In genomic region chr2:163682695-163683094, GRCh38 we compare ENCODE assay signal across 14 cellular contexts. TPM values are rescaled to one million over a fixed set of nuclear protein-coding genes. Genes with fewer than 3 reads are reported as not detected.
DNase-seq lines count a peak whose midpoint lies in the region; ATAC-seq, FAIRE-seq and TF ChIP-seq lines count a peak whose summit lies in the region.
"Had no signal": no experiment of that assay in that cellular context is flagged by ENCODE, and none has a peak within 500 bp of the region (broad histone marks: within the 10 kb centered on the region; RNA-seq: fewer than 3 reads in every experiment).

No MANE protein-coding gene starts in this region.

- no peak overlapping the region for H3K27ac Mint-ChIP-seq in activated naive CD4-positive, alpha-beta T cell treated with anti-CD3 and anti-CD28 coated beads for 36 hours
- H3K27ac Mint-ChIP-seq: activated T-helper 17 cell treated with anti-CD3 and anti-CD28 coated beads, Interleukin-2, amount 50 U/mL, for 72 hours; CD4-positive, alpha-beta T cell; naive thymus-derived CD8-positive, alpha-beta T cell; WTC11 had no signal

- no peaks in the 10 kb centered on the region for H3K36me3 ChIP-seq in Karpas-422 (ENCODE audit: insufficient read depth, low read length)
- no peaks in the 10 kb centered on the region for H3K36me3 ChIP-seq in mammary epithelial cell (ENCODE audit: insufficient read depth, low read length)
- no peaks in the 10 kb centered on the region for H3K36me3 ChIP-seq in HepG2 (replicated peaks in 1 of 2; ENCODE audit: control insufficient read depth in 1 of 2, insufficient read depth in 2 of 2, low read length in 2 of 2)
- H3K36me3 ChIP-seq: colonic mucosa had no signal

- no peak overlapping the region for H3K4me3 Mint-ChIP-seq in activated naive CD4-positive, alpha-beta T cell treated with anti-CD3 and anti-CD28 coated beads for 36 hours
- H3K4me3 Mint-ChIP-seq: activated T-helper 17 cell treated with anti-CD3 and anti-CD28 coated beads, Interleukin-2, amount 50 U/mL, for 72 hours; CD4-positive, alpha-beta T cell; naive thymus-derived CD8-positive, alpha-beta T cell; WTC11 had no signal

- no peak for FAIRE-seq in HepG2 (lab: Jason Lieb, UNC)

- H3K27ac ChIP-seq in Karpas-422 (ENCODE audit: low read length) (no peak overlapping the region), mammary epithelial cell (ENCODE audit: insufficient read depth, low read depth, low read length) (peak overlapping the region; percentile 31), HepG2 (ENCODE audit: extremely low read length, insufficient read depth, low read length) (no peak overlapping the region)
- H3K27ac ChIP-seq: colonic mucosa had no signal

- no peaks in the 10 kb centered on the region for H3K36me3 Mint-ChIP-seq in activated naive CD4-positive, alpha-beta T cell treated with anti-CD3 and anti-CD28 coated beads for 36 hours (ENCODE audit: low read depth)
- H3K36me3 Mint-ChIP-seq: naive thymus-derived CD8-positive, alpha-beta T cell; WTC11 had no signal

- in situ Hi-C loops in mammary epithelial cell (cut with MboI; ENCODE audit: low sequenced_read_pairs in 2 of 2) (no loop called here), HepG2 (cut with HindIII; ENCODE audit: extremely low pct_ligation_motif_present, low pct_unique_long_range_greater_than_20kb) (no loop called here), GM13976 (cut with MboI; ENCODE audit: low sequenced_read_pairs, unreplicated experiment) (no loop called here)

- ATAC-seq in HepG2 = peak; percentile 69
- ATAC-seq in GM19452 (IDR thresholded peaks at IDR 0.05; ENCODE audit: unreplicated experiment) = no peak
- ATAC-seq: activated T-helper 17 cell treated with anti-CD3 and anti-CD28 coated beads, Interleukin-2, amount 50 U/mL, for 72 hours; naive thymus-derived CD8-positive, alpha-beta T cell; WTC11 had no signal

- H3K4me2 ChIP-seq in Karpas-422 (ENCODE audit: low read depth, low read length, poor library complexity, severe bottlenecking) (no peak overlapping the region), mammary epithelial cell (ENCODE audit: insufficient read depth, low read depth, low read length) (peak overlapping the region; percentile 70), HepG2 (ENCODE audit: low read depth, low read length) (no peak overlapping the region)

- intact Hi-C loops in mammary epithelial cell (cut with micrococcal nuclease) = loop anchor here (2.0 kb wide), 1 partner anchor 196 kb away; no protein-coding TSS in a partner anchor
- intact Hi-C loops in HepG2 (cut with micrococcal nuclease; ENCODE audit: unreplicated experiment) = no loop called here
- intact Hi-C loops in activated naive CD4-positive, alpha-beta T cell treated with anti-CD3 and anti-CD28 coated beads for 36 hours (cut with micrococcal nuclease) = no loop called here

- peak in 1 of 2 experiments; percentile 39; a peak in 1 of 4 replicates for TF ChIP-seq EP300 in HepG2 (IDR thresholded peaks at IDR 0.05; ENCODE audit: low read depth in 2 of 2, low read length in 2 of 2)
- no peak for TF ChIP-seq EP300 in HepG2 (CRISPR knock-in tag; IDR thresholded peaks at IDR 0.05; ENCODE audit: borderline replicate concordance)

- POLR2A ChIA-PET in HepG2 (lab: Yijun Ruan, JAX) = no interaction called here

- H3K4me1 ChIP-seq in Karpas-422 (ENCODE audit: low read length) (no peaks in the 10 kb centered on the region), mammary epithelial cell (ENCODE audit: insufficient read depth, low read length) (peaks cover 12% of the 10 kb centered on the region), HepG2 (ENCODE audit: insufficient read depth, low read length) (peaks cover 13% of the 10 kb centered on the region)
- H3K4me1 ChIP-seq: colonic mucosa had no signal

- BruUV-seq in mammary epithelial cell (replicated peaks; lab: Mats Ljungman, UMichigan) = no TSS peak
- no TSS peak for BruUV-seq in HepG2 (replicated peaks; lab: Mats Ljungman, UMichigan)

- H2AFZ ChIP-seq in Karpas-422 (ENCODE audit: low read length) = no peak overlapping the region
- no peak overlapping the region for H2AFZ ChIP-seq in mammary epithelial cell (ENCODE audit: low read depth, low read length)
- H2AFZ ChIP-seq in HepG2 (ENCODE audit: low read length) = no peak overlapping the region

- no peaks in the 10 kb centered on the region for H4K20me1 ChIP-seq in Karpas-422 (ENCODE audit: insufficient read depth, low read depth, low read length)
- no peaks in the 10 kb centered on the region for H4K20me1 ChIP-seq in mammary epithelial cell (ENCODE audit: insufficient read depth, low read length)
- no peaks in the 10 kb centered on the region for H4K20me1 ChIP-seq in HepG2 (ENCODE audit: insufficient read depth, low read length)

- TF ChIP-seq RAD21 in HepG2 (CRISPR knock-in tag; IDR thresholded peaks at IDR 0.05) = no peak

- H3K79me2 ChIP-seq in Karpas-422 (ENCODE audit: low read length) (no peaks in the 10 kb centered on the region), mammary epithelial cell (ENCODE audit: insufficient read depth, low read length) (peaks cover 2% of the 10 kb centered on the region), HepG2 (ENCODE audit: insufficient read depth, low read length) (no peaks in the 10 kb centered on the region)

- no peaks in the 10 kb centered on the region for H3K9me3 Mint-ChIP-seq in activated naive CD4-positive, alpha-beta T cell treated with anti-CD3 and anti-CD28 coated beads for 36 hours
- H3K9me3 Mint-ChIP-seq: WTC11 had no signal

- H3K27me3 ChIP-seq in Karpas-422 (ENCODE audit: low read length) (no peaks in the 10 kb centered on the region), mammary epithelial cell (ENCODE audit: insufficient read depth, low read length) (no peaks in the 10 kb centered on the region), HepG2 (ENCODE audit: control insufficient read depth in 1 of 2, insufficient read depth in 2 of 2, low read length in 2 of 2) (no peaks in the 10 kb centered on the region)
- H3K27me3 ChIP-seq: colonic mucosa had no signal

- H3K4me1 Mint-ChIP-seq in activated naive CD4-positive, alpha-beta T cell treated with anti-CD3 and anti-CD28 coated beads for 36 hours (ENCODE audit: low read depth) = no peaks in the 10 kb centered on the region
- H3K4me1 Mint-ChIP-seq: activated T-helper 17 cell treated with anti-CD3 and anti-CD28 coated beads, Interleukin-2, amount 50 U/mL, for 72 hours; naive thymus-derived CD8-positive, alpha-beta T cell had no signal

- H3K9me3 ChIP-seq in Karpas-422 (ENCODE audit: low read length) (no peaks in the 10 kb centered on the region), mammary epithelial cell (replicated peaks; ENCODE audit: insufficient read depth, low read length) (no peaks in the 10 kb centered on the region), HepG2 (ENCODE audit: low read length) (no peaks in the 10 kb centered on the region)
- H3K9me3 ChIP-seq: colonic mucosa had no signal

- dilution Hi-C loops in mammary epithelial cell (cut with HindIII; ENCODE audit: low sequenced_read_pairs) = no loop called here

- 11% methylated on average over 1 of the region's 1 CpG for WGBS in mammary epithelial cell (ENCODE audit: low coverage, missing lambda C conversion rate)
- 30% methylated on average over 1 of the region's 1 CpG for WGBS in HepG2 (ENCODE audit: low lambda C conversion rate)

- peak; percentile 2; the same call in 1 of the 2 replicates for TF ChIP-seq CTCF in AG09319 (IDR thresholded peaks at IDR 0.05; ENCODE audit: low read depth, low read length)
- TF ChIP-seq CTCF in mammary epithelial cell (conservative IDR thresholded peaks at IDR 0.05 in 1 of 2, IDR thresholded peaks at IDR 0.05 in 1 of 2; ENCODE audit: extremely low read depth in 1 of 2, insufficient read depth in 1 of 2, low read depth in 1 of 2, low read length in 2 of 2) = peak; percentile 42 to 44
- TF ChIP-seq CTCF in HepG2 (CRISPR knock-in tag; IDR thresholded peaks at IDR 0.05) = no peak
- TF ChIP-seq CTCF in GM13976 (IDR thresholded peaks at IDR 0.05; ENCODE audit: borderline replicate concordance, control extremely low read depth, extremely low read depth, insufficient read depth, missing control alignments) = no peak

- H3K9me2 ChIP-seq in Karpas-422 (replicated peaks; ENCODE audit: insufficient read depth, low read length) = no peaks in the 10 kb centered on the region

- TF ChIP-seq POLR2A in HepG2 (IDR thresholded peaks at IDR 0.05; ENCODE audit: insufficient read depth in 1 of 2, low read depth in 2 of 2, low read length in 2 of 2) = no peak

- H3K9ac ChIP-seq in Karpas-422 (ENCODE audit: low read length) (no peak overlapping the region), mammary epithelial cell (ENCODE audit: insufficient read depth, low read length) (no peak overlapping the region), HepG2 (ENCODE audit: insufficient read depth, low read depth, low read length) (no peak overlapping the region)

- no peaks in the 10 kb centered on the region for H3K27me3 Mint-ChIP-seq in activated naive CD4-positive, alpha-beta T cell treated with anti-CD3 and anti-CD28 coated beads for 36 hours (ENCODE audit: low read depth)
- H3K27me3 Mint-ChIP-seq: activated T-helper 17 cell treated with anti-CD3 and anti-CD28 coated beads, Interleukin-2, amount 50 U/mL, for 72 hours; CD4-positive, alpha-beta T cell had no signal

- DNase-seq in AG09319 (ENCODE audit: extremely low read depth, low read depth) (no peak), Karpas-422 (peak; percentile 44), mammary epithelial cell (peak; percentile 70), HepG2 (ENCODE audit: low spot score) (peak; percentile 56), NCI-H524 (lab: John Stamatoyannopoulos, UW) (no peak), GM13976 (ENCODE audit: low spot score) (no peak)
- no peak for DNase-seq in activated naive CD4-positive, alpha-beta T cell treated with anti-CD3 and anti-CD28 coated beads for 36 hours
- DNase-seq: CD4-positive, alpha-beta T cell; colonic mucosa; naive thymus-derived CD8-positive, alpha-beta T cell; NCI-H187 had no signal

- CTCF ChIA-PET in mammary epithelial cell (lab: Charles Lee; ENCODE audit: low non-redundant PET) (interaction anchor here (0.7 kb wide), 1 partner anchor 475 kb away, joined by 9 read pairs; no protein-coding TSS in a partner anchor), HepG2 (lab: Yijun Ruan, JAX; ENCODE audit: low intra/inter-chr PET ratio, low total read pairs) (no interaction called here)
- CTCF ChIA-PET in activated naive CD4-positive, alpha-beta T cell treated with anti-CD3 and anti-CD28 coated beads for 36 hours (lab: Charles Lee) = no interaction called here

- H3K4me3 ChIP-seq in Karpas-422 (ENCODE audit: low read length) (no peak overlapping the region), mammary epithelial cell (replicated peaks in 1 of 3; ENCODE audit: insufficient read depth in 1 of 3, low read depth in 2 of 3, low read length in 3 of 3) (no peak overlapping the region), HepG2 (replicated peaks in 1 of 3; ENCODE audit: insufficient read depth in 1 of 3, low read depth in 2 of 3, low read length in 3 of 3) (no peak overlapping the region)
- H3K4me3 ChIP-seq: colonic mucosa had no signal

RNA-seq across cellular contexts. Expression of gene FIGN, which starts 53.1 kb away (rescaled TPM):
- total RNA-seq in Karpas-422 (2014; rRNA removed; shearing (Covaris generic); ENCODE audit: low replicate concordance) = not detected in 2 replicates
- 10 to 100 TPM in 1 of 2 donors, 1 to 10 TPM in 1; 2.5 to 10.7 TPM for total RNA-seq in mammary epithelial cell
- 2.7 TPM for polyA plus RNA-seq in mammary epithelial cell
- polyA minus RNA-seq in mammary epithelial cell = 6.9 TPM
- total RNA-seq in HepG2 (2016; rRNA removed; fragmentation: Illumina TruSeq; extraction: Trizol) = 6.6 and 11.6 TPM in 2 replicates
- 0.81 and 1.4 TPM in 2 replicates for total RNA-seq in HepG2 (2016; cell fraction: cytosol; rRNA removed; fragmentation: Illumina TruSeq; extraction: Trizol; ENCODE audit: low read depth)
- 6.1 and 11.5 TPM in 2 replicates for total RNA-seq in HepG2 (2016; cell fraction: insoluble cytoplasmic fraction; rRNA removed; fragmentation: Illumina TruSeq; extraction: Trizol)
- 3.7 and 3.9 TPM in 2 replicates for total RNA-seq in HepG2 (2016; cell fraction: membrane; rRNA removed; fragmentation: Illumina TruSeq; extraction: Trizol)
- total RNA-seq in HepG2 (2016; cell fraction: nucleus; rRNA removed; fragmentation: Illumina TruSeq; extraction: Trizol) = 13.5 and 18.6 TPM in 2 replicates
- polyA plus RNA-seq in HepG2 (2011; rRNA removed) = 5.3 and 6.7 TPM in 2 replicates
- 2.8 and 3.5 TPM in 2 replicates for polyA plus RNA-seq in HepG2 (2011; cell fraction: cytosol; rRNA removed)
- 8.1 and 9.8 TPM in 2 replicates for polyA plus RNA-seq in HepG2 (2011; cell fraction: nucleus; rRNA removed)
- 5.9 and 7.7 TPM in 2 replicates for polyA plus RNA-seq in HepG2 (2012)
- 0.47 and 0.76 TPM in 2 replicates for polyA plus RNA-seq in HepG2 (2016; cell fraction: cytosol; fragmentation: Illumina TruSeq; extraction: Trizol; ENCODE audit: low read depth)
- 6.4 and 6.6 TPM in 2 replicates for polyA plus RNA-seq in HepG2 (2016; cell fraction: insoluble cytoplasmic fraction; fragmentation: Illumina TruSeq; extraction: Trizol; ENCODE audit: low read depth)
- polyA plus RNA-seq in HepG2 (2016; cell fraction: membrane; fragmentation: Illumina TruSeq; extraction: Trizol; ENCODE audit: low read depth) = 1.2 and 1.3 TPM in 2 replicates
- 12.1 and 13.6 TPM in 2 replicates for polyA plus RNA-seq in HepG2 (2016; cell fraction: nucleus; fragmentation: Illumina TruSeq; extraction: Trizol; ENCODE audit: insufficient read depth, low read depth)
- polyA minus RNA-seq in HepG2 (2011; rRNA and poly(A)+ RNA removed; ENCODE audit: low replicate concordance) = 6.0 and 12.1 TPM in 2 replicates
- 6.7 TPM in 2 replicates for polyA minus RNA-seq in HepG2 (2011; cell fraction: cytosol; rRNA and poly(A)+ RNA removed)
- 21.6 and 30.1 TPM in 2 replicates for polyA minus RNA-seq in HepG2 (2011; cell fraction: nucleus; rRNA and poly(A)+ RNA removed)
- not detected for total RNA-seq in activated naive CD4-positive, alpha-beta T cell treated with anti-CD3 and anti-CD28 coated beads for 36 hours
- total RNA-seq: activated T-helper 17 cell treated with anti-CD3 and anti-CD28 coated beads, Interleukin-2, amount 50 U/mL, for 72 hours; CD4-positive, alpha-beta T cell; naive thymus-derived CD8-positive, alpha-beta T cell had no signal
- polyA plus RNA-seq: naive thymus-derived CD8-positive, alpha-beta T cell had no signal

Comparison
In these comparisons a context has a peak if more than half of its experiments do, and no peak if none do; other contexts are left out.
1. DNase-seq: peak in Karpas-422 (single experiment), mammary epithelial cell (single experiment) and HepG2 (single experiment); none in AG09319 (single experiment), activated naive CD4-positive, alpha-beta T cell treated with anti-CD3 and anti-CD28 coated beads for 36 hours (single experiment), NCI-H524 (0 of 2) and GM13976 (single experiment).
2. CTCF ChIP-seq: peak in AG09319 (single experiment) and mammary epithelial cell (2 of 2); none in HepG2 (single experiment) and GM13976 (single experiment).